In the genomic region with DNA sequence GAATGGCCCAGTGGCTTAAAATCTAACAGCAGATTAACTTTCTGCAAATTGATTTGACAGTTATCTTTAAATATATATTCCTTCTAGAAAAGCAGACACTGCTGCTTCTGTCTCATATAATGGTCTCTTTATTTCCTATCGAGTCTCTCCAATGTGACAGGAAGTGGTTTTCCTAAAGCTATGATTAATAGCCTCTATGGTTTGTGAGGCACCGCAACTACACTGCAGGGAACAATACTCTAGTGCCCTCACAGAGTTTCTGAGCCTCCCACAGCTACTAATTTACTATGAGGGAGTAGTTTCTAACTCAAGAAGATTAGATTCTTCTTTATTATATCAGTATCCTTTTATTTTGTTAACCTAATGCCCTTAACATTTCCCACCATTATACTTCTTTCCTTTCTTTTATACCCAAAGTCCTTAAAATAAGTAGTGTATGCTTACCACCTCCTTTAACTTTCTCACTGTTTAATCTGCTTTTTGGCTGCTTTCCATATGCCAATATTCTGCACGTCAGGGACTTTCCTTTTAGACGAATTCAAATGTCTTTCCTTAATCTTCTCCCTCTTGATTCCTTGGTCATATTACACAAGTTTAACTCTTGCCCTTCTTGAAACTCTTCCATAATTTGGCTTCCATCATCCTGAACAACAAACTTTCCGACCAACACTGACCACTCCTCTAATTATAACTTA, we compare ENCODE assay signal across 9 cellular contexts. TPM values are rescaled to one million over a fixed set of nuclear protein-coding genes. Genes with fewer than 3 reads are reported as not detected.
A peak's percentile ranks its signal among the peaks of the same experiment; 100 is the strongest.
DNase-seq lines count a peak whose midpoint lies in the region; ATAC-seq and TF ChIP-seq lines count a peak whose summit lies in the region.
"Had no signal": no experiment of that assay in that cellular context is flagged by ENCODE, and none has a peak within 500 bp of the region (broad histone marks: within the 10 kb centered on the region; RNA-seq: fewer than 3 reads in every experiment).

No MANE protein-coding gene starts in this region.

- no peak overlapping the region for H3K27ac Mint-ChIP-seq in T-helper 17 cell

- no peak for TF ChIP-seq CTCF in fibroblast of villous mesenchyme (IDR thresholded peaks at IDR 0.05; ENCODE audit: insufficient read depth, low read depth, low read length)

- ATAC-seq in T-helper 17 cell (peak; percentile 40), GM19328 (IDR thresholded peaks at IDR 0.05; ENCODE audit: unreplicated experiment) (no peak), HG03342 (IDR thresholded peaks at IDR 0.05; ENCODE audit: unreplicated experiment) (no peak)

- no peak overlapping the region for H3K4me3 ChIP-seq in fibroblast of villous mesenchyme (ENCODE audit: low read depth, low read length)

- peak; percentile 97 for DNase-seq in A172 (ENCODE audit: low spot score)
- DNase-seq in HCEC 1CT: peak; percentile 66
- DNase-seq in T-helper 17 cell: no peak
- peak; percentile 21 for DNase-seq in fibroblast of villous mesenchyme (ENCODE audit: low read depth)
- no peak for DNase-seq in SIG-M5 (lab: John Stamatoyannopoulos, UW)
- DNase-seq in NCI-H1092 (lab: John Stamatoyannopoulos, UW): no peak
- DNase-seq: NCI-H1436 had no signal

- no peak overlapping the region for H3K4me3 Mint-ChIP-seq in T-helper 17 cell

- H3K9me3 ChIP-seq in T-helper 17 cell (ENCODE audit: control insufficient read depth, low read length, poor library complexity, severe bottlenecking): peaks cover 1% of the 10 kb centered on the region

- H3K36me3 Mint-ChIP-seq in T-helper 17 cell (ENCODE audit: low read depth): no peaks in the 10 kb centered on the region

- H3K4me1 Mint-ChIP-seq in T-helper 17 cell: peaks cover 5% of the 10 kb centered on the region

- no peaks in the 10 kb centered on the region for H3K27me3 Mint-ChIP-seq in T-helper 17 cell

RNA-seq across cellular contexts. Expression of a gene that starts 23.8 kb away (rescaled TPM):
- not detected in 2 replicates for total RNA-seq in A172 (2014; rRNA removed; shearing (Covaris generic))
- total RNA-seq in T-helper 17 cell: 100 to 1,000 TPM; 139 to 208 TPM
- total RNA-seq in fibroblast of villous mesenchyme: 28.7 and 35.4 TPM in 2 replicates

Comparison
In these comparisons a context has a peak if more than half of its experiments do, and no peak if none do; other contexts are left out.
1. DNase-seq: peak in A172 (single experiment), HCEC 1CT (single experiment) and fibroblast of villous mesenchyme (single experiment); none in T-helper 17 cell (0 of 3), SIG-M5 (single experiment) and NCI-H1092 (single experiment).
2. RNA of a gene that starts 23.8 kb away (total RNA-seq): 139 to 208 TPM in T-helper 17 cell and 28.7 to 35.4 TPM in fibroblast of villous mesenchyme; not detected in A172; every median in the first group is over 10 times any median in the second.